Comparison of ENCODE assay signal across 1 cellular context in the genomic region with DNA sequence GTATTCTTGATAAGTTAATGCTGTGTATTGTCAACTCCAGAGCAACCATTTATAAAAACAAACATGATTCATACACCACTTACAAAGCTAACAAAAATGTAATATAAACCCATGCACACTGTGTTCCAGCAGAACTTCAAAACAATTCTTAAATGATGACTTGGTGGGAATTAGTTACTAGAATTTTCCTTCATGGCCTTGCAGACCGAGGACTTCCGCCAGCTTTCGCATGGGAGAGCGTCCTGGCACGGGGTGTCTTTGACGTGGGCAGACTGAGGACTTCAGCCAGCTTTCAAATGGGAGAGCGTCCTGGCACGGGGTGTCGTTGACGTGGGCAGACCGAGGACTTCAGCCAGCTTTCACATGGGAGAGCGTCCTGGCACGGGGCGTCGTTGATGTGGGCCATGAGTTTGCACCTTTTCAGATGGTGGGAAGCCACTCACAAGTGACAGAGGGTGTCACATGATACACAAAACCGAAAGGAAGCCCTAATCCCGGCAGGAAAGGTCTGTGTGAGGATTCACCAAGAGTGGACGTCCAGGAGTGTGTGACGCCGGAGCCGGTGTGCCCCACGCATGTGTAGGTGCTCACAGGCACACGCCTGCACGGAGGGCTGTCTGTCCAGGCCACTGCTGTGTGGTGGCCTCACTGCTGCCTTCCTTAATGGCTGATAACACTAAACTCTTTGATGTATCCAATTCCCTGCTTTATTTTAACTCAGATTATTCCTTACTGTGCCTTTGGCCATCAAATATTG.
TF ChIP-seq lines count a peak whose summit lies in the region.

No MANE protein-coding gene starts in this region.

TF ChIP-seq in GM23338, 12 proteins besides CTCF, POLR2A, EP300 and RAD21 (continued from another document):
- no peak for TF ChIP-seq ZNF331 (CRISPR knock-in tag; IDR thresholded peaks at IDR 0.05; ENCODE audit: low read depth)
- TF ChIP-seq ZNF114 (CRISPR knock-in tag; IDR thresholded peaks at IDR 0.05), result no peak
- no peak for TF ChIP-seq JUNB (IDR thresholded peaks at IDR 0.05; ENCODE audit: unreplicated experiment)
- no peak for TF ChIP-seq POLR2AphosphoS5 (IDR thresholded peaks at IDR 0.05; ENCODE audit: low read depth)
- TF ChIP-seq, protein P1, sequence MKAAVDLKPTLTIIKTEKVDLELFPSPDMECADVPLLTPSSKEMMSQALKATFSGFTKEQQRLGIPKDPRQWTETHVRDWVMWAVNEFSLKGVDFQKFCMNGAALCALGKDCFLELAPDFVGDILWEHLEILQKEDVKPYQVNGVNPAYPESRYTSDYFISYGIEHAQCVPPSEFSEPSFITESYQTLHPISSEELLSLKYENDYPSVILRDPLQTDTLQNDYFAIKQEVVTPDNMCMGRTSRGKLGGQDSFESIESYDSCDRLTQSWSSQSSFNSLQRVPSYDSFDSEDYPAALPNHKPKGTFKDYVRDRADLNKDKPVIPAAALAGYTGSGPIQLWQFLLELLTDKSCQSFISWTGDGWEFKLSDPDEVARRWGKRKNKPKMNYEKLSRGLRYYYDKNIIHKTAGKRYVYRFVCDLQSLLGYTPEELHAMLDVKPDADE (IDR thresholded peaks at IDR 0.05), result no peak
- no peak for TF ChIP-seq EZH2phosphoT487 (IDR thresholded peaks at IDR 0.05; ENCODE audit: unreplicated experiment)
TF ChIP-seq in GM23338: peak in this region for 0.
